Comparison of ENCODE assay signal across 1 cellular context in the genomic region with DNA sequence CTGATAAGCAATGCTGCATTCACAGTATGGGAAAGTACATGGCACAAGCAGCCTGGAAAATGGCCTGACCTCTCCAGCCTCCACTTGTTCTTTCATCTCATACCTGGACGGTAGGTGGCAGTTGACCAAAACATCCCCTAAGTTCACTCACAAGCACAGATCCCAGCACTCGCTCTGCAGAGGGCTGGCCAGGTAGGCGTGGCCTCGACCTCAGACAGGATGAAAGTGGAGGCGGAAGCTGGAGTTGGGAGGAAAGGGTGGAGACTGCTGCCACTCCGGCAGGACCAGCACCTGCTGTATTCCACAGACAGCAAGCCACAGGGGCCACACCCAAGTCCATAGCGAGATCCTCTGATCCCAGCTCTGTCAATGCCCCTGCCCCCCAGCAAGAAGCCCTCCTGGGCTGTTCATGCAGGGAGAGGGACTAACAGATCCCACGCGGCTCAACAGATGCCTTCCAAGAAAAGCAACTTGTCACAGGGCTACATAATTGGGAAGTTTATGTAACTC.
TF ChIP-seq lines count a peak whose summit lies in the region.

No MANE protein-coding gene starts in this region.

TF ChIP-seq in HepG2, 621 proteins besides CTCF, POLR2A, EP300 and RAD21 (continued from another document and continues in another):
- TF ChIP-seq, protein P1, sequence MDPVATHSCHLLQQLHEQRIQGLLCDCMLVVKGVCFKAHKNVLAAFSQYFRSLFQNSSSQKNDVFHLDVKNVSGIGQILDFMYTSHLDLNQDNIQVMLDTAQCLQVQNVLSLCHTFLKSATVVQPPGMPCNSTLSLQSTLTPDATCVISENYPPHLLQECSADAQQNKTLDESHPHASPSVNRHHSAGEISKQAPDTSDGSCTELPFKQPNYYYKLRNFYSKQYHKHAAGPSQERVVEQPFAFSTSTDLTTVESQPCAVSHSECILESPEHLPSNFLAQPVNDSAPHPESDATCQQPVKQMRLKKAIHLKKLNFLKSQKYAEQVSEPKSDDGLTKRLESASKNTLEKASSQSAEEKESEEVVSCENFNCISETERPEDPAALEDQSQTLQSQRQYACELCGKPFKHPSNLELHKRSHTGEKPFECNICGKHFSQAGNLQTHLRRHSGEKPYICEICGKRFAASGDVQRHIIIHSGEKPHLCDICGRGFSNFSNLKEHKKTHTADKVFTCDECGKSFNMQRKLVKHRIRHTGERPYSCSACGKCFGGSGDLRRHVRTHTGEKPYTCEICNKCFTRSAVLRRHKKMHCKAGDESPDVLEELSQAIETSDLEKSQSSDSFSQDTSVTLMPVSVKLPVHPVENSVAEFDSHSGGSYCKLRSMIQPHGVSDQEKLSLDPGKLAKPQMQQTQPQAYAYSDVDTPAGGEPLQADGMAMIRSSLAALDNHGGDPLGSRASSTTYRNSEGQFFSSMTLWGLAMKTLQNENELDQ (CRISPR knock-in tag; IDR thresholded peaks at IDR 0.05; ENCODE audit: borderline replicate concordance), result no peak
- TF ChIP-seq, protein P2, sequence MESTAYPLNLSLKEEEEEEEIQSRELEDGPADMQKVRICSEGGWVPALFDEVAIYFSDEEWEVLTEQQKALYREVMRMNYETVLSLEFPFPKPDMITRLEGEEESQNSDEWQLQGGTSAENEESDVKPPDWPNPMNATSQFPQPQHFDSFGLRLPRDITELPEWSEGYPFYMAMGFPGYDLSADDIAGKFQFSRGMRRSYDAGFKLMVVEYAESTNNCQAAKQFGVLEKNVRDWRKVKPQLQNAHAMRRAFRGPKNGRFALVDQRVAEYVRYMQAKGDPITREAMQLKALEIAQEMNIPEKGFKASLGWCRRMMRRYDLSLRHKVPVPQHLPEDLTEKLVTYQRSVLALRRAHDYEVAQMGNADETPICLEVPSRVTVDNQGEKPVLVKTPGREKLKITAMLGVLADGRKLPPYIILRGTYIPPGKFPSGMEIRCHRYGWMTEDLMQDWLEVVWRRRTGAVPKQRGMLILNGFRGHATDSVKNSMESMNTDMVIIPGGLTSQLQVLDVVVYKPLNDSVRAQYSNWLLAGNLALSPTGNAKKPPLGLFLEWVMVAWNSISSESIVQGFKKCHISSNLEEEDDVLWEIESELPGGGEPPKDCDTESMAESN (CRISPR knock-in tag; conservative IDR thresholded peaks at IDR 0.05), result peak; percentile 43; the same call in 1 of the 2 replicates
- TF ChIP-seq ZSCAN9 (CRISPR knock-in tag; IDR thresholded peaks at IDR 0.05; ENCODE audit: borderline replicate concordance) (peak; percentile 87), SOX5 (CRISPR knock-in tag; IDR thresholded peaks at IDR 0.05; ENCODE audit: borderline replicate concordance) (peak; percentile 75; the same call in 1 of the 2 replicates), MBD4 (IDR thresholded peaks at IDR 0.05; ENCODE audit: borderline replicate concordance, low read length) (no peak), CBX1 (IDR thresholded peaks at IDR 0.05; ENCODE audit: low read depth) (no peak), HHEX (CRISPR knock-in tag; IDR thresholded peaks at IDR 0.05) (no peak), FLYWCH1 (CRISPR knock-in tag; IDR thresholded peaks at IDR 0.05) (no peak), STAT5B (CRISPR knock-in tag; IDR thresholded peaks at IDR 0.05) (no peak), ZNF263 (CRISPR knock-in tag; IDR thresholded peaks at IDR 0.05) (no peak; the same call in 1 of the 2 replicates), ZFAT (CRISPR knock-in tag; conservative IDR thresholded peaks at IDR 0.05) (no peak), XRCC5 (optimal IDR thresholded peaks at IDR 0.05; ENCODE audit: low read length) (peak; percentile 98), PCBP1 (IDR thresholded peaks at IDR 0.05; ENCODE audit: borderline replicate concordance, low read depth, low read length) (no peak), ZNF253 (CRISPR knock-in tag; IDR thresholded peaks at IDR 0.05; ENCODE audit: borderline replicate concordance) (no peak), TAF15 (IDR thresholded peaks at IDR 0.05; ENCODE audit: low read depth, low read length, poor library complexity, severe bottlenecking) (no peak), ETV6 (CRISPR knock-in tag; conservative IDR thresholded peaks at IDR 0.05) (no peak), PHB2 (IDR thresholded peaks at IDR 0.05; ENCODE audit: partially characterized antibody) (no peak), YEATS4 (CRISPR knock-in tag; IDR thresholded peaks at IDR 0.05; ENCODE audit: borderline replicate concordance) (no peak), ZNF777 (CRISPR knock-in tag; IDR thresholded peaks at IDR 0.05) (no peak), SP140L (CRISPR knock-in tag; IDR thresholded peaks at IDR 0.05; ENCODE audit: borderline replicate concordance) (no peak)
- TF ChIP-seq, protein P3, sequence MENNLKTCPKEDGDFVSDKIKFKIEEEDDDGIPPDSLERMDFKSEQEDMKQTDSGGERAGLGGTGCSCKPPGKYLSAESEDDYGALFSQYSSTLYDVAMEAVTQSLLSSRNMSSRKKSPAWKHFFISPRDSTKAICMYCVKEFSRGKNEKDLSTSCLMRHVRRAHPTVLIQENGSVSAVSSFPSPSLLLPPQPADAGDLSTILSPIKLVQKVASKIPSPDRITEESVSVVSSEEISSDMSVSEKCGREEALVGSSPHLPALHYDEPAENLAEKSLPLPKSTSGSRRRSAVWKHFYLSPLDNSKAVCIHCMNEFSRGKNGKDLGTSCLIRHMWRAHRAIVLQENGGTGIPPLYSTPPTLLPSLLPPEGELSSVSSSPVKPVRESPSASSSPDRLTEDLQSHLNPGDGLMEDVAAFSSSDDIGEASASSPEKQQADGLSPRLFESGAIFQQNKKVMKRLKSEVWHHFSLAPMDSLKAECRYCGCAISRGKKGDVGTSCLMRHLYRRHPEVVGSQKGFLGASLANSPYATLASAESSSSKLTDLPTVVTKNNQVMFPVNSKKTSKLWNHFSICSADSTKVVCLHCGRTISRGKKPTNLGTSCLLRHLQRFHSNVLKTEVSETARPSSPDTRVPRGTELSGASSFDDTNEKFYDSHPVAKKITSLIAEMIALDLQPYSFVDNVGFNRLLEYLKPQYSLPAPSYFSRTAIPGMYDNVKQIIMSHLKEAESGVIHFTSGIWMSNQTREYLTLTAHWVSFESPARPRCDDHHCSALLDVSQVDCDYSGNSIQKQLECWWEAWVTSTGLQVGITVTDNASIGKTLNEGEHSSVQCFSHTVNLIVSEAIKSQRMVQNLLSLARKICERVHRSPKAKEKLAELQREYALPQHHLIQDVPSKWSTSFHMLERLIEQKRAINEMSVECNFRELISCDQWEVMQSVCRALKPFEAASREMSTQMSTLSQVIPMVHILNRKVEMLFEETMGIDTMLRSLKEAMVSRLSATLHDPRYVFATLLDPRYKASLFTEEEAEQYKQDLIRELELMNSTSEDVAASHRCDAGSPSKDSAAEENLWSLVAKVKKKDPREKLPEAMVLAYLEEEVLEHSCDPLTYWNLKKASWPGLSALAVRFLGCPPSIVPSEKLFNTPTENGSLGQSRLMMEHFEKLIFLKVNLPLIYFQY (CRISPR knock-in tag; IDR thresholded peaks at IDR 0.05; ENCODE audit: borderline replicate concordance), result no peak
- TF ChIP-seq, protein P4, sequence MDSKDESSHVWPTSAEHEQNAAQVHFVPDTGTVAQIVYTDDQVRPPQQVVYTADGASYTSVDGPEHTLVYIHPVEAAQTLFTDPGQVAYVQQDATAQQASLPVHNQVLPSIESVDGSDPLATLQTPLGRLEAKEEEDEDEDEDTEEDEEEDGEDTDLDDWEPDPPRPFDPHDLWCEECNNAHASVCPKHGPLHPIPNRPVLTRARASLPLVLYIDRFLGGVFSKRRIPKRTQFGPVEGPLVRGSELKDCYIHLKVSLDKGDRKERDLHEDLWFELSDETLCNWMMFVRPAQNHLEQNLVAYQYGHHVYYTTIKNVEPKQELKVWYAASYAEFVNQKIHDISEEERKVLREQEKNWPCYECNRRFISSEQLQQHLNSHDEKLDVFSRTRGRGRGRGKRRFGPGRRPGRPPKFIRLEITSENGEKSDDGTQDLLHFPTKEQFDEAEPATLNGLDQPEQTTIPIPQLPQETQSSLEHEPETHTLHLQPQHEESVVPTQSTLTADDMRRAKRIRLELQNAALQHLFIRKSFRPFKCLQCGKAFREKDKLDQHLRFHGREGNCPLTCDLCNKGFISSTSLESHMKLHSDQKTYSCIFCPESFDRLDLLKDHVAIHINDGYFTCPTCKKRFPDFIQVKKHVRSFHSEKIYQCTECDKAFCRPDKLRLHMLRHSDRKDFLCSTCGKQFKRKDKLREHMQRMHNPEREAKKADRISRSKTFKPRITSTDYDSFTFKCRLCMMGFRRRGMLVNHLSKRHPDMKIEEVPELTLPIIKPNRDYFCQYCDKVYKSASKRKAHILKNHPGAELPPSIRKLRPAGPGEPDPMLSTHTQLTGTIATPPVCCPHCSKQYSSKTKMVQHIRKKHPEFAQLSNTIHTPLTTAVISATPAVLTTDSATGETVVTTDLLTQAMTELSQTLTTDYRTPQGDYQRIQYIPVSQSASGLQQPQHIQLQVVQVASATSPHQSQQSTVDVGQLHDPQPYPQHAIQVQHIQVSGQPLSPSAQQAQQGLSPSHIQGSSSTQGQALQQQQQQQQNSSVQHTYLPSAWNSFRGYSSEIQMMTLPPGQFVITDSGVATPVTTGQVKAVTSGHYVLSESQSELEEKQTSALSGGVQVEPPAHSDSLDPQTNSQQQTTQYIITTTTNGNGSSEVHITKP (CRISPR knock-in tag; IDR thresholded peaks at IDR 0.05; ENCODE audit: low read depth), result no peak
- TF ChIP-seq, protein P5, sequence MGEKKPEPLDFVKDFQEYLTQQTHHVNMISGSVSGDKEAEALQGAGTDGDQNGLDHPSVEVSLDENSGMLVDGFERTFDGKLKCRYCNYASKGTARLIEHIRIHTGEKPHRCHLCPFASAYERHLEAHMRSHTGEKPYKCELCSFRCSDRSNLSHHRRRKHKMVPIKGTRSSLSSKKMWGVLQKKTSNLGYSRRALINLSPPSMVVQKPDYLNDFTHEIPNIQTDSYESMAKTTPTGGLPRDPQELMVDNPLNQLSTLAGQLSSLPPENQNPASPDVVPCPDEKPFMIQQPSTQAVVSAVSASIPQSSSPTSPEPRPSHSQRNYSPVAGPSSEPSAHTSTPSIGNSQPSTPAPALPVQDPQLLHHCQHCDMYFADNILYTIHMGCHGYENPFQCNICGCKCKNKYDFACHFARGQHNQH (CRISPR knock-in tag; IDR thresholded peaks at IDR 0.05), result peak; percentile 64
- TF ChIP-seq, protein P6, sequence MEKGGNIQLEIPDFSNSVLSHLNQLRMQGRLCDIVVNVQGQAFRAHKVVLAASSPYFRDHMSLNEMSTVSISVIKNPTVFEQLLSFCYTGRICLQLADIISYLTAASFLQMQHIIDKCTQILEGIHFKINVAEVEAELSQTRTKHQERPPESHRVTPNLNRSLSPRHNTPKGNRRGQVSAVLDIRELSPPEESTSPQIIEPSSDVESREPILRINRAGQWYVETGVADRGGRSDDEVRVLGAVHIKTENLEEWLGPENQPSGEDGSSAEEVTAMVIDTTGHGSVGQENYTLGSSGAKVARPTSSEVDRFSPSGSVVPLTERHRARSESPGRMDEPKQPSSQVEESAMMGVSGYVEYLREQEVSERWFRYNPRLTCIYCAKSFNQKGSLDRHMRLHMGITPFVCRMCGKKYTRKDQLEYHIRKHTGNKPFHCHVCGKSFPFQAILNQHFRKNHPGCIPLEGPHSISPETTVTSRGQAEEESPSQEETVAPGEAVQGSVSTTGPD (CRISPR knock-in tag; IDR thresholded peaks at IDR 0.05), result no peak
- TF ChIP-seq, protein P7, sequence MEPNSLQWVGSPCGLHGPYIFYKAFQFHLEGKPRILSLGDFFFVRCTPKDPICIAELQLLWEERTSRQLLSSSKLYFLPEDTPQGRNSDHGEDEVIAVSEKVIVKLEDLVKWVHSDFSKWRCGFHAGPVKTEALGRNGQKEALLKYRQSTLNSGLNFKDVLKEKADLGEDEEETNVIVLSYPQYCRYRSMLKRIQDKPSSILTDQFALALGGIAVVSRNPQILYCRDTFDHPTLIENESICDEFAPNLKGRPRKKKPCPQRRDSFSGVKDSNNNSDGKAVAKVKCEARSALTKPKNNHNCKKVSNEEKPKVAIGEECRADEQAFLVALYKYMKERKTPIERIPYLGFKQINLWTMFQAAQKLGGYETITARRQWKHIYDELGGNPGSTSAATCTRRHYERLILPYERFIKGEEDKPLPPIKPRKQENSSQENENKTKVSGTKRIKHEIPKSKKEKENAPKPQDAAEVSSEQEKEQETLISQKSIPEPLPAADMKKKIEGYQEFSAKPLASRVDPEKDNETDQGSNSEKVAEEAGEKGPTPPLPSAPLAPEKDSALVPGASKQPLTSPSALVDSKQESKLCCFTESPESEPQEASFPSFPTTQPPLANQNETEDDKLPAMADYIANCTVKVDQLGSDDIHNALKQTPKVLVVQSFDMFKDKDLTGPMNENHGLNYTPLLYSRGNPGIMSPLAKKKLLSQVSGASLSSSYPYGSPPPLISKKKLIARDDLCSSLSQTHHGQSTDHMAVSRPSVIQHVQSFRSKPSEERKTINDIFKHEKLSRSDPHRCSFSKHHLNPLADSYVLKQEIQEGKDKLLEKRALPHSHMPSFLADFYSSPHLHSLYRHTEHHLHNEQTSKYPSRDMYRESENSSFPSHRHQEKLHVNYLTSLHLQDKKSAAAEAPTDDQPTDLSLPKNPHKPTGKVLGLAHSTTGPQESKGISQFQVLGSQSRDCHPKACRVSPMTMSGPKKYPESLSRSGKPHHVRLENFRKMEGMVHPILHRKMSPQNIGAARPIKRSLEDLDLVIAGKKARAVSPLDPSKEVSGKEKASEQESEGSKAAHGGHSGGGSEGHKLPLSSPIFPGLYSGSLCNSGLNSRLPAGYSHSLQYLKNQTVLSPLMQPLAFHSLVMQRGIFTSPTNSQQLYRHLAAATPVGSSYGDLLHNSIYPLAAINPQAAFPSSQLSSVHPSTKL (CRISPR knock-in tag; IDR thresholded peaks at IDR 0.05), result peak; percentile 64
- TF ChIP-seq, protein P8, sequence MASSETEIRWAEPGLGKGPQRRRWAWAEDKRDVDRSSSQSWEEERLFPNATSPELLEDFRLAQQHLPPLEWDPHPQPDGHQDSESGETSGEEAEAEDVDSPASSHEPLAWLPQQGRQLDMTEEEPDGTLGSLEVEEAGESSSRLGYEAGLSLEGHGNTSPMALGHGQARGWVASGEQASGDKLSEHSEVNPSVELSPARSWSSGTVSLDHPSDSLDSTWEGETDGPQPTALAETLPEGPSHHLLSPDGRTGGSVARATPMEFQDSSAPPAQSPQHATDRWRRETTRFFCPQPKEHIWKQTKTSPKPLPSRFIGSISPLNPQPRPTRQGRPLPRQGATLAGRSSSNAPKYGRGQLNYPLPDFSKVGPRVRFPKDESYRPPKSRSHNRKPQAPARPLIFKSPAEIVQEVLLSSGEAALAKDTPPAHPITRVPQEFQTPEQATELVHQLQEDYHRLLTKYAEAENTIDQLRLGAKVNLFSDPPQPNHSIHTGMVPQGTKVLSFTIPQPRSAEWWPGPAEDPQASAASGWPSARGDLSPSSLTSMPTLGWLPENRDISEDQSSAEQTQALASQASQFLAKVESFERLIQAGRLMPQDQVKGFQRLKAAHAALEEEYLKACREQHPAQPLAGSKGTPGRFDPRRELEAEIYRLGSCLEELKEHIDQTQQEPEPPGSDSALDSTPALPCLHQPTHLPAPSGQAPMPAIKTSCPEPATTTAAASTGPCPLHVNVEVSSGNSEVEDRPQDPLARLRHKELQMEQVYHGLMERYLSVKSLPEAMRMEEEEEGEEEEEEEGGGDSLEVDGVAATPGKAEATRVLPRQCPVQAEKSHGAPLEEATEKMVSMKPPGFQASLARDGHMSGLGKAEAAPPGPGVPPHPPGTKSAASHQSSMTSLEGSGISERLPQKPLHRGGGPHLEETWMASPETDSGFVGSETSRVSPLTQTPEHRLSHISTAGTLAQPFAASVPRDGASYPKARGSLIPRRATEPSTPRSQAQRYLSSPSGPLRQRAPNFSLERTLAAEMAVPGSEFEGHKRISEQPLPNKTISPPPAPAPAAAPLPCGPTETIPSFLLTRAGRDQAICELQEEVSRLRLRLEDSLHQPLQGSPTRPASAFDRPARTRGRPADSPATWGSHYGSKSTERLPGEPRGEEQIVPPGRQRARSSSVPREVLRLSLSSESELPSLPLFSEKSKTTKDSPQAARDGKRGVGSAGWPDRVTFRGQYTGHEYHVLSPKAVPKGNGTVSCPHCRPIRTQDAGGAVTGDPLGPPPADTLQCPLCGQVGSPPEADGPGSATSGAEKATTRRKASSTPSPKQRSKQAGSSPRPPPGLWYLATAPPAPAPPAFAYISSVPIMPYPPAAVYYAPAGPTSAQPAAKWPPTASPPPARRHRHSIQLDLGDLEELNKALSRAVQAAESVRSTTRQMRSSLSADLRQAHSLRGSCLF (CRISPR knock-in tag; IDR thresholded peaks at IDR 0.05; ENCODE audit: borderline replicate concordance), result no peak
